ENCODE assay signal across 15 cellular contexts in genomic region chr16:84458606-84459516, GRCh38.
"Had no signal": no experiment of that assay in that cellular context is flagged by ENCODE, and none has a peak within 500 bp of the region (broad histone marks: within the 10 kb centered on the region; RNA-seq: fewer than 3 reads in every experiment).

No MANE protein-coding gene starts in this region.

- H3K4me3 Mint-ChIP-seq: activated T-cell treated with anti-CD3 and anti-CD28 coated beads, Interleukin-2, amount 50 U/mL, for 72 hours; naive thymus-derived CD8-positive, alpha-beta T cell; stimulated activated memory B cell treated with anti-CD40 and anti-IgM and Interleukin-4, amounts not matched to agents 10 μg/mL and 1 μg/mL and 100 μg/mL, for 72 hours had no signal

- H3K9me3 Mint-ChIP-seq: activated T-cell treated with anti-CD3 and anti-CD28 coated beads, Interleukin-2, amount 50 U/mL, for 72 hours; stimulated activated memory B cell treated with anti-CD40 and anti-IgM and Interleukin-4, amounts not matched to agents 10 μg/mL and 1 μg/mL and 100 μg/mL, for 72 hours had no signal

- H3K4me1 Mint-ChIP-seq: stimulated activated memory B cell treated with anti-CD40 and anti-IgM and Interleukin-4, amounts not matched to agents 10 μg/mL and 1 μg/mL and 100 μg/mL, for 72 hours had no signal

- H3K27me3 ChIP-seq: ascending aorta, breast epithelium, dorsolateral prefrontal cortex, gastroesophageal sphincter, heart right ventricle, thyroid gland had no signal

- H3K27ac Mint-ChIP-seq: activated T-cell treated with anti-CD3 and anti-CD28 coated beads, Interleukin-2, amount 50 U/mL, for 72 hours; naive thymus-derived CD8-positive, alpha-beta T cell; stimulated activated memory B cell treated with anti-CD40 and anti-IgM and Interleukin-4, amounts not matched to agents 10 μg/mL and 1 μg/mL and 100 μg/mL, for 72 hours had no signal

- ATAC-seq: activated CD4-positive, CD25-positive, alpha-beta regulatory T cell treated with anti-CD3 and anti-CD28 coated beads, Interleukin-2, amount 50 U/mL, for 24 hours; activated T-cell treated with anti-CD3 and anti-CD28 coated beads, Interleukin-2, amount 50 U/mL, for 72 hours; gastroesophageal sphincter; naive thymus-derived CD8-positive, alpha-beta T cell; stimulated activated memory B cell treated with anti-CD40 and anti-IgM and Interleukin-4, amounts not matched to agents 10 μg/mL and 1 μg/mL and 100 μg/mL, for 72 hours had no signal

- H3K9me3 ChIP-seq: ascending aorta, breast epithelium, gastroesophageal sphincter, heart right ventricle, thyroid gland had no signal

- H3K27ac ChIP-seq: ascending aorta, breast epithelium, dorsolateral prefrontal cortex, gastroesophageal sphincter, heart right ventricle, thyroid gland had no signal

- DNase-seq: activated T-cell treated with anti-CD3 and anti-CD28 coated beads, Interleukin-2, amount 50 U/mL, for 72 hours; erythroblast; heart right ventricle; left cardiac atrium; mammary epithelial cell; occipital lobe; T-helper 9 cell; thyroid gland had no signal

- H3K27me3 Mint-ChIP-seq: naive thymus-derived CD8-positive, alpha-beta T cell; stimulated activated memory B cell treated with anti-CD40 and anti-IgM and Interleukin-4, amounts not matched to agents 10 μg/mL and 1 μg/mL and 100 μg/mL, for 72 hours had no signal

- H3K4me3 ChIP-seq: ascending aorta, breast epithelium, dorsolateral prefrontal cortex, gastroesophageal sphincter, heart right ventricle, thyroid gland had no signal

- H3K4me1 ChIP-seq: ascending aorta, breast epithelium, thyroid gland had no signal

- H3K36me3 ChIP-seq: ascending aorta, breast epithelium had no signal
